1 cellular context compared by ENCODE assay signal in the genomic region with DNA sequence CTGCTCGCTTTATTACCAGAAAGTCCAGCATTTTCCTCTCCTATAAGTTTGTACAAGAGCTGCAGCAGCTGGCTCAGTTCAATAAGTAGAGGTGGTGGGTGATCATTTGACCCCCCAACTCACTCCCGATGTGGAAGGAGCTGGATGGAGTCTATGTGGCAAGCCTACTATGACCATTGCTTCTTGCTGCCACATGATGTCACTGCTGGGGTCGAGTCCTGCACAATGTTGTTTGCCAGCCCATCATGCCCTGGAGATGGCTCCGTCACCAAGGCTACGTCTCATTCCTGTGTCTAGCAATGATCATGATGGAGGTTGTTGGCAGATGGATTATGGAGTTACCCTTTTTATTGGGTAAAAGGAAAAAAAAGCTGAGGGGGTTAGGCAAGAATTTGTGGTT.
TF ChIP-seq lines count a peak whose summit lies in the region.

No MANE protein-coding gene starts in this region.

TF ChIP-seq in HCT116, 20 proteins besides CTCF, POLR2A, EP300 and RAD21 (continued from another document):
- TF ChIP-seq, protein P1, sequence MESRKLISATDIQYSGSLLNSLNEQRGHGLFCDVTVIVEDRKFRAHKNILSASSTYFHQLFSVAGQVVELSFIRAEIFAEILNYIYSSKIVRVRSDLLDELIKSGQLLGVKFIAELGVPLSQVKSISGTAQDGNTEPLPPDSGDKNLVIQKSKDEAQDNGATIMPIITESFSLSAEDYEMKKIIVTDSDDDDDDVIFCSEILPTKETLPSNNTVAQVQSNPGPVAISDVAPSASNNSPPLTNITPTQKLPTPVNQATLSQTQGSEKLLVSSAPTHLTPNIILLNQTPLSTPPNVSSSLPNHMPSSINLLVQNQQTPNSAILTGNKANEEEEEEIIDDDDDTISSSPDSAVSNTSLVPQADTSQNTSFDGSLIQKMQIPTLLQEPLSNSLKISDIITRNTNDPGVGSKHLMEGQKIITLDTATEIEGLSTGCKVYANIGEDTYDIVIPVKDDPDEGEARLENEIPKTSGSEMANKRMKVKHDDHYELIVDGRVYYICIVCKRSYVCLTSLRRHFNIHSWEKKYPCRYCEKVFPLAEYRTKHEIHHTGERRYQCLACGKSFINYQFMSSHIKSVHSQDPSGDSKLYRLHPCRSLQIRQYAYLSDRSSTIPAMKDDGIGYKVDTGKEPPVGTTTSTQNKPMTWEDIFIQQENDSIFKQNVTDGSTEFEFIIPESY (IDR thresholded peaks at IDR 0.05; ENCODE audit: extremely low read depth, insufficient replicate concordance, low read length): no peak
- TF ChIP-seq CBX3 (IDR thresholded peaks at IDR 0.05; ENCODE audit: low read depth) (no peak), EZH2 (IDR thresholded peaks at IDR 0.05) (no peak)
